Comparison of ENCODE assay signal across 21 cellular contexts in genomic region chr9:127029548-127029947, GRCh38.
DNase-seq lines count a peak whose midpoint lies in the region; ATAC-seq and TF ChIP-seq lines count a peak whose summit lies in the region.
"Had no signal": no experiment of that assay in that cellular context is flagged by ENCODE, and none has a peak within 500 bp of the region (broad histone marks: within the 10 kb centered on the region; RNA-seq: fewer than 3 reads in every experiment).

No MANE protein-coding gene starts in this region.

- H4K91ac ChIP-seq in mesenchymal stem cell (ENCODE audit: low read length) (no peak overlapping the region), trophoblast cell (ENCODE audit: low read depth, low read length) (no peak overlapping the region)

- H2BK15ac ChIP-seq in mesenchymal stem cell (ENCODE audit: low read depth, poor library complexity, severe bottlenecking), result no peak overlapping the region

- H3K4me3 Mint-ChIP-seq in immature natural killer cell, result no peak overlapping the region
- H3K4me3 Mint-ChIP-seq: B cell; CD4-positive, CD25-positive, alpha-beta regulatory T cell; CD8-positive, alpha-beta T cell; H9 had no signal

- H3K4me1 ChIP-seq in heart right ventricle, result peaks cover 0 to 30% (median 8%) of the 10 kb centered on the region in 9 donors
- no peaks in the 10 kb centered on the region for H3K4me1 ChIP-seq in mesenchymal stem cell (ENCODE audit: control insufficient read depth, insufficient read depth, low read depth, low read length)
- peaks cover 0 to 2% of the 10 kb centered on the region in 2 experiments for H3K4me1 ChIP-seq in trophoblast cell (ENCODE audit: control insufficient read depth in 1 of 2, insufficient read depth in 2 of 2, low read length in 2 of 2)
- H3K4me1 ChIP-seq: BLaER1 had no signal

- H3K36me3 ChIP-seq in heart right ventricle, result no peaks in the 10 kb centered on the region
- no peaks in the 10 kb centered on the region for H3K36me3 ChIP-seq in mesenchymal stem cell (ENCODE audit: control insufficient read depth in 1 of 2, insufficient read depth in 2 of 2, low read depth in 1 of 2, low read length in 2 of 2)
- no peaks in the 10 kb centered on the region for H3K36me3 ChIP-seq in trophoblast cell (ENCODE audit: control insufficient read depth in 1 of 2, insufficient read depth in 2 of 2, low read length in 2 of 2)
- H3K36me3 ChIP-seq: BLaER1 had no signal

- H3K18ac ChIP-seq in mesenchymal stem cell (ENCODE audit: low read depth in 1 of 2, low read length in 2 of 2) (no peak overlapping the region), trophoblast cell (ENCODE audit: low read length) (no peak overlapping the region)

- H3K4me1 Mint-ChIP-seq in immature natural killer cell, result no peaks in the 10 kb centered on the region
- H3K4me1 Mint-ChIP-seq: B cell had no signal

- H3K4me2 ChIP-seq in mesenchymal stem cell (ENCODE audit: low read length, poor library complexity, severe bottlenecking) (no peak overlapping the region), trophoblast cell (ENCODE audit: low read length) (no peak overlapping the region)
- H3K4me2 ChIP-seq: BLaER1 had no signal

- peak overlapping the region in 1 of 6 donors; percentile 38 for H3K27ac Mint-ChIP-seq in immature natural killer cell
- H3K27ac Mint-ChIP-seq: B cell; CD8-positive, alpha-beta T cell had no signal

- H2AK5ac ChIP-seq in mesenchymal stem cell (ENCODE audit: low read length, severe bottlenecking) (no peak overlapping the region), trophoblast cell (ENCODE audit: low read length) (no peak overlapping the region)

- H3K23ac ChIP-seq in mesenchymal stem cell (ENCODE audit: low read length in 2 of 2) (no peak overlapping the region), trophoblast cell (ENCODE audit: low read length) (no peak overlapping the region)

- H3K9me3 ChIP-seq in heart right ventricle, result no peaks in the 10 kb centered on the region
- H3K9me3 ChIP-seq in mesenchymal stem cell (ENCODE audit: control insufficient read depth, low read length), result no peaks in the 10 kb centered on the region
- no peaks in the 10 kb centered on the region for H3K9me3 ChIP-seq in trophoblast cell (ENCODE audit: insufficient read depth, low read depth, low read length)
- H3K9me3 ChIP-seq: BLaER1 had no signal

- no peaks in the 10 kb centered on the region for H3K79me2 ChIP-seq in trophoblast cell (ENCODE audit: control insufficient read depth, insufficient read depth, low read length, poor library complexity)

- no peak overlapping the region for H2BK12ac ChIP-seq in mesenchymal stem cell (ENCODE audit: low read length in 2 of 2)
- no peak overlapping the region for H2BK12ac ChIP-seq in trophoblast cell (ENCODE audit: low read length)

- H4K8ac ChIP-seq in mesenchymal stem cell (ENCODE audit: low read length) (peak overlapping the region; percentile 10), trophoblast cell (ENCODE audit: low read depth, low read length) (no peak overlapping the region)

- H2BK120ac ChIP-seq in mesenchymal stem cell (ENCODE audit: low read depth, low read length) (no peak overlapping the region), trophoblast cell (ENCODE audit: insufficient read depth, low read length, poor library complexity) (no peak overlapping the region)

- H3K27me3 ChIP-seq in heart right ventricle, result no peaks in the 10 kb centered on the region
- peaks cover 0 to 3% of the 10 kb centered on the region in 2 experiments for H3K27me3 ChIP-seq in mesenchymal stem cell (ENCODE audit: control insufficient read depth in 1 of 2, insufficient read depth in 1 of 2, low read length in 2 of 2)
- no peaks in the 10 kb centered on the region for H3K27me3 ChIP-seq in trophoblast cell (ENCODE audit: insufficient read depth, low read length)
- H3K27me3 ChIP-seq: BLaER1 had no signal

- DNase-seq in Right ventricle myocardium inferior (ENCODE audit: missing footprints) (peak; percentile 63), heart right ventricle (no peak), mesenchymal stem cell (no peak), trophoblast cell (no peak), HUDEP-2 (lab: John Stamatoyannopoulos, UW; ENCODE audit: unreplicated experiment in 76 of 76) (no peak), immature natural killer cell (no peak)
- DNase-seq: CD4-positive, CD25-positive, alpha-beta regulatory T cell; CD8-positive, alpha-beta T cell; DMS 273 treated with DMSO at 0.1 percent for 48 hours; DMS79; EL; GDM1; GM23248; H9 had no signal

- H2BK5ac ChIP-seq in mesenchymal stem cell (ENCODE audit: low read depth, low read length, poor library complexity, severe bottlenecking) (no peak overlapping the region), trophoblast cell (ENCODE audit: low read depth, low read length, poor library complexity) (no peak overlapping the region)

- H3K4me3 ChIP-seq in heart right ventricle (no peak overlapping the region), mesenchymal stem cell (ENCODE audit: insufficient read depth in 1 of 2, low read depth in 1 of 2, low read length in 2 of 2) (no peak overlapping the region), trophoblast cell (ENCODE audit: low read depth, low read length) (peak overlapping the region; percentile 50)
- H3K4me3 ChIP-seq: BLaER1, GM12878, GM23248 had no signal

- H3K79me1 ChIP-seq in mesenchymal stem cell (replicated peaks; ENCODE audit: low read length, poor library complexity, severe bottlenecking) (no peaks in the 10 kb centered on the region), trophoblast cell (ENCODE audit: low read length) (no peaks in the 10 kb centered on the region)

- intact Hi-C loops in Right ventricle myocardium inferior (cut with DNase I), result no loop called here
- intact Hi-C loops in heart right ventricle (cut with DNase I), result no loop called here

- ATAC-seq in Right ventricle myocardium inferior, result no peak
- no peak for ATAC-seq in heart right ventricle
- no peak for ATAC-seq in HG03342 (IDR thresholded peaks at IDR 0.05; ENCODE audit: unreplicated experiment)
- ATAC-seq: CD8-positive, alpha-beta T cell; GM12878; HCT116 had no signal

- H3K4ac ChIP-seq in mesenchymal stem cell (ENCODE audit: low read depth in 1 of 2, low read length in 2 of 2) (no peak overlapping the region), trophoblast cell (ENCODE audit: low read depth, low read length) (no peak overlapping the region)

- WGBS in heart right ventricle, 2 donors, result 78 to 82% methylated on average over 11 of the region's 11 CpGs
- 93% methylated on average over 11 of the region's 11 CpGs for WGBS in mesenchymal stem cell
- no CpG with 5 or more reads among the region's 11 CpGs for WGBS in trophoblast cell (ENCODE audit: extremely low coverage, insufficient coverage, insufficient read length)

- H3K36me3 Mint-ChIP-seq in immature natural killer cell, result peaks cover 0 to 11% (median 4%) of the 10 kb centered on the region in 3 donors

- H3K14ac ChIP-seq in mesenchymal stem cell (ENCODE audit: low read length in 2 of 2), result peak overlapping the region in 1 of 2 experiments; percentile 35
- no peak overlapping the region for H3K14ac ChIP-seq in trophoblast cell (ENCODE audit: low read length)

- no peak for TF ChIP-seq CTCF in heart right ventricle (IDR thresholded peaks at IDR 0.05)

- no peaks in the 10 kb centered on the region for H3K9me3 Mint-ChIP-seq in immature natural killer cell
- H3K9me3 Mint-ChIP-seq: CD4-positive, CD25-positive, alpha-beta regulatory T cell; CD8-positive, alpha-beta T cell; H9 had no signal

- H2AFZ ChIP-seq in mesenchymal stem cell (ENCODE audit: low read depth, low read length), result no peak overlapping the region
- H2AFZ ChIP-seq in trophoblast cell (ENCODE audit: insufficient read depth, low read length, poor library complexity), result no peak overlapping the region
- H2AFZ ChIP-seq: GM23248 had no signal

- no peaks in the 10 kb centered on the region for H3K27me3 Mint-ChIP-seq in immature natural killer cell (ENCODE audit: low read depth in 3 of 3)
- H3K27me3 Mint-ChIP-seq: B cell; CD4-positive, CD25-positive, alpha-beta regulatory T cell had no signal

- H3K9ac ChIP-seq in mesenchymal stem cell (ENCODE audit: low read length) (no peak overlapping the region), trophoblast cell (ENCODE audit: low read length) (no peak overlapping the region)
- H3K9ac ChIP-seq: BLaER1, GM23248 had no signal

- H4K12ac ChIP-seq in trophoblast cell (ENCODE audit: low read depth, low read length), result no peak overlapping the region

- H3K27ac ChIP-seq in heart right ventricle, result no peak overlapping the region
- H3K27ac ChIP-seq in mesenchymal stem cell (ENCODE audit: low read length, poor library complexity, severe bottlenecking), result no peak overlapping the region
- no peak overlapping the region for H3K27ac ChIP-seq in trophoblast cell (ENCODE audit: low read depth, low read length)
- H3K27ac ChIP-seq: 22Rv1, BLaER1, C4-2B, GM23248 had no signal
